1 cellular context compared by ENCODE assay signal in genomic region chr7:142104550-142105527, GRCh38.
TF ChIP-seq lines count a peak whose summit lies in the region.

No MANE protein-coding gene starts in this region.

TF ChIP-seq in HepG2, 621 proteins besides CTCF, POLR2A, EP300 and RAD21 (continued from another document):
- TF ChIP-seq ZNF784 (CRISPR knock-in tag; IDR thresholded peaks at IDR 0.05; ENCODE audit: borderline replicate concordance) (no peak), DNMT3B (CRISPR knock-in tag; conservative IDR thresholded peaks at IDR 0.05) (no peak)
